In genomic region chr9:15104826-15105420, GRCh38 we compare ENCODE assay signal across 8 cellular contexts.
A peak's percentile ranks its signal among the peaks of the same experiment; 100 is the strongest.
DNase-seq lines count a peak whose midpoint lies in the region; ATAC-seq, FAIRE-seq and TF ChIP-seq lines count a peak whose summit lies in the region.

No MANE protein-coding gene starts in this region.

- no peaks in the 10 kb centered on the region for H3K9me1 ChIP-seq in keratinocyte (ENCODE audit: control insufficient read depth, extremely low read depth, insufficient read depth, low read length)

- H3K27me3 ChIP-seq in keratinocyte (ENCODE audit: control insufficient read depth, extremely low read depth, insufficient read depth, low read length) = no peaks in the 10 kb centered on the region

- H3K9me3 Mint-ChIP-seq in activated T-cell treated with anti-CD3 and anti-CD28 coated beads, Interleukin-2, amount 50 U/mL, for 24 hours = no peaks in the 10 kb centered on the region

- H3K9me3 ChIP-seq in keratinocyte (ENCODE audit: control insufficient read depth, low read depth, low read length) = no peaks in the 10 kb centered on the region

- H3K36me3 Mint-ChIP-seq in activated T-cell treated with anti-CD3 and anti-CD28 coated beads, Interleukin-2, amount 50 U/mL, for 24 hours (ENCODE audit: low read depth) = no peaks in the 10 kb centered on the region

- no peak overlapping the region for H3K4me3 Mint-ChIP-seq in activated T-cell treated with anti-CD3 and anti-CD28 coated beads, Interleukin-2, amount 50 U/mL, for 24 hours

- no peaks in the 10 kb centered on the region for H3K4me1 Mint-ChIP-seq in activated T-cell treated with anti-CD3 and anti-CD28 coated beads, Interleukin-2, amount 50 U/mL, for 24 hours (ENCODE audit: low read depth)

- H4K20me1 ChIP-seq in keratinocyte (ENCODE audit: control insufficient read depth, extremely low read depth, insufficient read depth, low read length) = no peaks in the 10 kb centered on the region

- H3K4me1 ChIP-seq in keratinocyte (ENCODE audit: control insufficient read depth, extremely low read depth, insufficient read depth, low read length) = no peaks in the 10 kb centered on the region

- no peak for FAIRE-seq in HTR-8/SVneo (lab: Jason Lieb, UNC)
- peak; percentile 93 for FAIRE-seq in keratinocyte (lab: Jason Lieb, UNC)

- H3K79me2 ChIP-seq in keratinocyte (ENCODE audit: control insufficient read depth, insufficient read depth, low read length) = no peaks in the 10 kb centered on the region

- no peak overlapping the region for H2AFZ ChIP-seq in keratinocyte (ENCODE audit: control insufficient read depth, low read length)

- no peak overlapping the region for H3K9ac ChIP-seq in keratinocyte (ENCODE audit: control insufficient read depth, extremely low read depth, insufficient read depth, low read length)

- H3K27ac Mint-ChIP-seq in activated T-cell treated with anti-CD3 and anti-CD28 coated beads, Interleukin-2, amount 50 U/mL, for 24 hours = no peak overlapping the region

- DNase-seq in activated T-cell treated with anti-CD3 and anti-CD28 coated beads for 24 hours (ENCODE audit: low read depth) = peak; percentile 18
- no peak for DNase-seq in activated T-cell treated with anti-CD3 and anti-CD28 coated beads, Interleukin-2, amount 50 U/mL, for 24 hours
- peak; percentile 7 for DNase-seq in HTR-8/SVneo (ENCODE audit: insufficient read length, low spot score)
- DNase-seq in SHP77 (lab: John Stamatoyannopoulos, UW) = peak; percentile 2 to 19
- peak; percentile 49 for DNase-seq in astrocyte of the hippocampus (ENCODE audit: low read depth, low spot score)
- DNase-seq in keratinocyte (ENCODE audit: low read depth, low spot score) = peak; percentile 7
- DNase-seq in stimulated activated CD4-positive, alpha-beta T cell treated with anti-CD3 and anti-CD28 coated beads, TNF-alpha, amount 100 ng/mL, for 48 hours (ENCODE audit: low read depth in 3 of 3) = peak in 2 of 3 donors; percentile 7 to 18

- no peak overlapping the region for H3K27ac ChIP-seq in keratinocyte (ENCODE audit: control insufficient read depth, insufficient read depth, low read length)

- H3K27me3 Mint-ChIP-seq in activated T-cell treated with anti-CD3 and anti-CD28 coated beads, Interleukin-2, amount 50 U/mL, for 24 hours = peaks cover 10% of the 10 kb centered on the region

- TF ChIP-seq CTCF in keratinocyte (optimal IDR thresholded peaks at IDR 0.05 in 1 of 3, IDR thresholded peaks at IDR 0.05 in 1 of 3, conservative IDR thresholded peaks at IDR 0.05 in 1 of 3; ENCODE audit: extremely low read depth in 1 of 3, insufficient read depth in 2 of 3, low read length in 3 of 3) = peak; percentile 74 to 81 (median 75)

- peak; percentile 88 for ATAC-seq in GM21717 (IDR thresholded peaks at IDR 0.05; ENCODE audit: unreplicated experiment)

- H3K36me3 ChIP-seq in keratinocyte (ENCODE audit: control insufficient read depth in 2 of 2, extremely low read depth in 1 of 2, insufficient read depth in 2 of 2, low read length in 2 of 2) = no peaks in the 10 kb centered on the region

- no peak overlapping the region for H3K4me2 ChIP-seq in keratinocyte (ENCODE audit: control insufficient read depth, extremely low read depth, insufficient read depth, low read depth, low read length)

- dilution Hi-C loops in keratinocyte (cut with MboI; ENCODE audit: extremely low pct_ligation_motif_present, low sequenced_read_pairs) = no loop called here

- H3K4me3 ChIP-seq in keratinocyte (ENCODE audit: control insufficient read depth in 2 of 3, extremely low read depth in 1 of 3, insufficient read depth in 2 of 3, low read depth in 1 of 3, low read length in 3 of 3) = no peak overlapping the region
